In the genomic region with DNA sequence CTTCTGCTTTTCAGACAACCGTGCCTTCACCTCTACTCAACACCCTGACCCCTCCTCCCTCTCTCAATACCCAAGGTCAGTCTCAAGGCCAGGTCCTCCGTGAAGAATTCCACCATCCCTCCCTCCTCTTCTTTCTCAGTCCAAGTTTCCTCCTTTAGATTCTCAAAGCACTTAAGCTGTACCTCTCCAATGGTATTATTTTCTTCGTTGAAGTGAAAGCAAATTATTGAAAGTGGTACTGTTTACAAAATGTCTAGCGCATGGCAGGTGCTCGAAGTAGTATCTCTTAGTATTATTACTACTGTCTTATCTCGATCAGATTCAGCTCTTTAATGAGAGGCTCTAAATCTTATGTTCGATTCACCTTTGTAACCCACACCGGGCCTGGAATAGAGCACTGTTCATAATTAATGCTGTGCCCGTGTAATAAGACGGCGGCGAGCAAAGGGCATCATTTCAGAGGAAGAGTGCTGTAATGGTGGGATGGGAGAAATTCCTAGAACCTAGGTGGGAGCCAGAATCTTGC, we compare ENCODE assay signal across 8 cellular contexts.
DNase-seq lines count a peak whose midpoint lies in the region; ATAC-seq and TF ChIP-seq lines count a peak whose summit lies in the region.

No MANE protein-coding gene starts in this region.

- no peak overlapping the region for H3K9ac ChIP-seq in parathyroid adenoma

- ATAC-seq in GM21619 (IDR thresholded peaks at IDR 0.05; ENCODE audit: unreplicated experiment) = no peak

- H3K27me3 ChIP-seq in parathyroid adenoma (ENCODE audit: control insufficient read depth, insufficient read depth, low read length) = no peaks in the 10 kb centered on the region

- H3K27ac ChIP-seq in epithelial cell of prostate (peak overlapping the region; percentile 82), parathyroid adenoma (peak overlapping the region; percentile 76)

- H3K4me3 ChIP-seq in GM12865 (ENCODE audit: low read depth, low read length) (peak overlapping the region; percentile 86), parathyroid adenoma (ENCODE audit: low read depth, low read length) (peak overlapping the region; percentile 82)

- H3K4me1 ChIP-seq in parathyroid adenoma = peaks cover 10% of the 10 kb centered on the region

- no peaks in the 10 kb centered on the region for H3K9me3 ChIP-seq in parathyroid adenoma (ENCODE audit: control insufficient read depth, low read length)

- H3K36me3 ChIP-seq in parathyroid adenoma (ENCODE audit: control insufficient read depth, insufficient read depth, low read length) = no peaks in the 10 kb centered on the region

- no peak for DNase-seq in GM12865 (ENCODE audit: low read depth)
- DNase-seq in OCI-M1 (lab: John Stamatoyannopoulos, UW) = peak; percentile 48
- no peak for DNase-seq in epithelial cell of prostate (ENCODE audit: low read depth, low spot score)
- DNase-seq in NCI-H524 (lab: John Stamatoyannopoulos, UW) = no peak
- no peak for DNase-seq in NCI-H146 treated with DMSO at 0.1 percent for 48 hours (lab: John Stamatoyannopoulos, UW; ENCODE audit: unreplicated experiment)
- DNase-seq in SIG-M5 treated with dmso at 0.1 percent for 504 hours (lab: John Stamatoyannopoulos, UW; ENCODE audit: unreplicated experiment) = no peak

- peak overlapping the region; percentile 74 for H3K4me2 ChIP-seq in parathyroid adenoma (ENCODE audit: low read length)

- TF ChIP-seq CTCF in GM12865 (IDR thresholded peaks at IDR 0.05; ENCODE audit: insufficient read depth, low read depth, low read length, missing control alignments) = no peak
- no peak for TF ChIP-seq CTCF in parathyroid adenoma (IDR thresholded peaks at IDR 0.05)

- peak overlapping the region; percentile 81 for H2AFZ ChIP-seq in parathyroid adenoma

- peaks cover 35% of the 10 kb centered on the region for H3K79me2 ChIP-seq in parathyroid adenoma
